ENCODE assay signal across 8 cellular contexts in genomic region chr16:24729243-24729966, GRCh38. TPM values are rescaled to one million over a fixed set of nuclear protein-coding genes. Genes with fewer than 3 reads are reported as not detected.
A peak's percentile ranks its signal among the peaks of the same experiment; 100 is the strongest.
DNase-seq lines count a peak whose midpoint lies in the region; ATAC-seq and TF ChIP-seq lines count a peak whose summit lies in the region.

Gene TNRC6A, plus strand, starts transcription at chr16:24729651. Its CDS starts 191 bp downstream, at chr16:24729842.

- H3K4me3 Mint-ChIP-seq in activated CD4-positive, alpha-beta T cell treated with anti-CD3 and anti-CD28 coated beads for 36 hours: peak within 1 kb of the TSS; percentile 99

- no peaks in the 10 kb centered on the region for H3K9me3 Mint-ChIP-seq in activated CD4-positive, alpha-beta T cell treated with anti-CD3 and anti-CD28 coated beads for 36 hours (ENCODE audit: low read depth)

- H3K36me3 Mint-ChIP-seq in activated CD4-positive, alpha-beta T cell treated with anti-CD3 and anti-CD28 coated beads for 36 hours (ENCODE audit: low read depth): peaks cover 33% of the 10 kb centered on the region

- ATAC-seq in GM18907 (IDR thresholded peaks at IDR 0.05; ENCODE audit: unreplicated experiment) (peak; percentile 93), HG03139 (IDR thresholded peaks at IDR 0.05; ENCODE audit: unreplicated experiment) (peak; percentile 77)
- ATAC-seq in activated CD4-positive, alpha-beta T cell treated with anti-CD3 and anti-CD28 coated beads for 36 hours: peak; percentile 77

- POLR2A ChIA-PET in activated CD4-positive, alpha-beta T cell treated with anti-CD3 and anti-CD28 coated beads for 36 hours (lab: Charles Lee): interaction anchor here (1.5 kb wide), 1 partner anchor 66 kb away, joined by 3 read pairs; no protein-coding TSS in a partner anchor

- DNase-seq in AG08396 (ENCODE audit: low spot score): peak; percentile 94
- peak; percentile 66 to 85 for DNase-seq in NCI-H446 (lab: John Stamatoyannopoulos, UW)
- DNase-seq in activated CD4-positive, alpha-beta T cell treated with anti-CD3 and anti-CD28 coated beads for 36 hours: peak; percentile 87
- DNase-seq in choroid plexus epithelial cell (ENCODE audit: low read depth): peak; percentile 88
- peak; percentile 80 for DNase-seq in kidney glomerular epithelial cell (lab: John Stamatoyannopoulos, UW)
- DNase-seq in stimulated activated CD4-positive, alpha-beta T cell treated with anti-CD3 and anti-CD28 coated beads, Interleukin-1b, Interleukin-23, amount 100 ng/mL, for 1 hour (ENCODE audit: low read depth in 2 of 2): peak; percentile 50 to 53

- no peak for TF ChIP-seq CTCF in choroid plexus epithelial cell (conservative IDR thresholded peaks at IDR 0.05; ENCODE audit: low read depth, low read length)

- peaks cover 44% of the 10 kb centered on the region for H3K4me1 Mint-ChIP-seq in activated CD4-positive, alpha-beta T cell treated with anti-CD3 and anti-CD28 coated beads for 36 hours

- H3K27me3 Mint-ChIP-seq in activated CD4-positive, alpha-beta T cell treated with anti-CD3 and anti-CD28 coated beads for 36 hours: no peaks in the 10 kb centered on the region

- intact Hi-C loops in activated CD4-positive, alpha-beta T cell treated with anti-CD3 and anti-CD28 coated beads for 36 hours (cut with DNase I, micrococcal nuclease): loop anchor here (1.0 to 5.0 kb wide), 5 partner anchors 19 to 528 kb away; partner anchors contain the start of genes ARHGAP17 (in 1 of the 2), LCMT1 (in 1 of the 2), RBBP6 (in 1 of the 2) and ZKSCAN2 (in 1 of the 2)

- CTCF ChIA-PET in activated CD4-positive, alpha-beta T cell treated with anti-CD3 and anti-CD28 coated beads for 36 hours (lab: Charles Lee): interaction anchor here (2.0 kb wide), 1 partner anchor 19 kb away, joined by 5 read pairs; no protein-coding TSS in a partner anchor

- peak within 1 kb of the TSS; percentile 87 for H3K4me3 ChIP-seq in choroid plexus epithelial cell (ENCODE audit: low read depth, low read length)

- peak within 1 kb of the TSS; percentile 99 for H3K27ac Mint-ChIP-seq in activated CD4-positive, alpha-beta T cell treated with anti-CD3 and anti-CD28 coated beads for 36 hours

RNA-seq across cellular contexts. Expression of gene TNRC6A, which starts in this region (rescaled TPM):
- 10 to 100 TPM; 34.6 to 46.1 TPM for total RNA-seq in activated CD4-positive, alpha-beta T cell treated with anti-CD3 and anti-CD28 coated beads for 36 hours

Comparison
In these comparisons a context has a peak if more than half of its experiments do, and no peak if none do; other contexts are left out.
1. Peak in every context shown above with its lines: DNase-seq, ATAC-seq and H3K4me3 ChIP-seq.